In genomic region chr3:193863657-193864323, GRCh38 we compare ENCODE assay signal across 20 cellular contexts.
A peak's percentile ranks its signal among the peaks of the same experiment; 100 is the strongest.
DNase-seq lines count a peak whose midpoint lies in the region; ATAC-seq and TF ChIP-seq lines count a peak whose summit lies in the region.
"Had no signal": no experiment of that assay in that cellular context is flagged by ENCODE, and none has a peak within 500 bp of the region (broad histone marks: within the 10 kb centered on the region; RNA-seq: fewer than 3 reads in every experiment).

No MANE protein-coding gene starts in this region.

- H3K79me1 ChIP-seq in neuronal stem cell (ENCODE audit: low read depth, low read length): no peaks in the 10 kb centered on the region

- H2BK12ac ChIP-seq in neuronal stem cell (ENCODE audit: low read length): no peak overlapping the region

- no peak overlapping the region for H2AK5ac ChIP-seq in neuronal stem cell (ENCODE audit: low read depth, low read length)

- H4K8ac ChIP-seq in neuronal stem cell (ENCODE audit: low read depth, low read length): no peak overlapping the region

- no peak overlapping the region for H3K27ac Mint-ChIP-seq in WTC11
- H3K27ac Mint-ChIP-seq: activated CD4-positive, alpha-beta T cell treated with anti-CD3 and anti-CD28 coated beads, Interleukin-2, amount 10 ng/mL, durations not matched to agents 24 days and 14 days; activated naive CD8-positive, alpha-beta T cell treated with anti-CD3 and anti-CD28 coated beads for 36 hours; activated T-helper 17 cell treated with anti-CD3 and anti-CD28 coated beads, Interleukin-2, amount 50 U/mL, for 72 hours; endodermal cell; neural progenitor cell had no signal

- no peak for DNase-seq in WTC11 (ENCODE audit: low spot score)
- peak; percentile 73 for DNase-seq in left ventricle myocardium superior
- no peak for DNase-seq in spleen
- DNase-seq in D341Med (ENCODE audit: low spot score): no peak
- no peak for DNase-seq in NOMO-1 treated with dmso at 0.1 percent for 144 hours (lab: John Stamatoyannopoulos, UW; ENCODE audit: unreplicated experiment)
- no peak for DNase-seq in activated CD4-positive, alpha-beta T cell treated with anti-CD3 and anti-CD28 coated beads for 1 hour
- no peak for DNase-seq in neuronal stem cell (ENCODE audit: low spot score)
- DNase-seq: activated CD4-positive, alpha-beta T cell treated with anti-CD3 and anti-CD28 coated beads, Interleukin-2, amount 10 ng/mL, durations not matched to agents 24 days and 14 days; activated naive CD8-positive, alpha-beta T cell treated with anti-CD3 and anti-CD28 coated beads for 36 hours; colonic mucosa; endodermal cell; H7; left lung; mucosa of descending colon; NCI-H1417; NCI-H524; stimulated activated CD4-positive, alpha-beta T cell treated with anti-CD3 and anti-CD28 coated beads, Interleukin-12 subunit alpha, Interleukin-12 subunit beta, amount 100 ng/mL, for 4 hours had no signal

- H3K14ac ChIP-seq in neuronal stem cell (ENCODE audit: low read length): no peak overlapping the region

- no peak overlapping the region for H3K4me3 Mint-ChIP-seq in WTC11
- H3K4me3 Mint-ChIP-seq: activated CD4-positive, alpha-beta T cell treated with anti-CD3 and anti-CD28 coated beads, Interleukin-2, amount 10 ng/mL, durations not matched to agents 24 days and 14 days; activated naive CD8-positive, alpha-beta T cell treated with anti-CD3 and anti-CD28 coated beads for 36 hours; activated T-helper 17 cell treated with anti-CD3 and anti-CD28 coated beads, Interleukin-2, amount 50 U/mL, for 72 hours; endodermal cell; neural progenitor cell had no signal

- no peak overlapping the region for H3K9ac ChIP-seq in neuronal stem cell (ENCODE audit: low read depth, low read length, poor library complexity)
- H3K9ac ChIP-seq: neural progenitor cell had no signal

- POLR2A ChIA-PET in WTC11 (lab: Charles Lee): no interaction called here

- no peak for TF ChIP-seq CTCF in C4-2B (conservative IDR thresholded peaks at IDR 0.05)
- no peak for TF ChIP-seq CTCF in WTC11 (IDR thresholded peaks at IDR 0.05)
- TF ChIP-seq CTCF in spleen (IDR thresholded peaks at IDR 0.05 in 8 of 11, conservative IDR thresholded peaks at IDR 0.05 in 3 of 11): no peak

- no peak overlapping the region for H3K4me2 ChIP-seq in neuronal stem cell (ENCODE audit: insufficient read depth, low read length, poor library complexity, severe bottlenecking)
- H3K4me2 ChIP-seq: neural progenitor cell had no signal

- no peak overlapping the region for H3K4ac ChIP-seq in neuronal stem cell (ENCODE audit: low read length)

- no peaks in the 10 kb centered on the region for H3K36me3 Mint-ChIP-seq in WTC11
- H3K36me3 Mint-ChIP-seq: activated naive CD8-positive, alpha-beta T cell treated with anti-CD3 and anti-CD28 coated beads for 36 hours; neural progenitor cell had no signal

- H3K4me1 Mint-ChIP-seq in WTC11: peaks cover 18% of the 10 kb centered on the region
- H3K4me1 Mint-ChIP-seq: activated CD4-positive, alpha-beta T cell treated with anti-CD3 and anti-CD28 coated beads, Interleukin-2, amount 10 ng/mL, durations not matched to agents 24 days and 14 days; activated naive CD8-positive, alpha-beta T cell treated with anti-CD3 and anti-CD28 coated beads for 36 hours; activated T-helper 17 cell treated with anti-CD3 and anti-CD28 coated beads, Interleukin-2, amount 50 U/mL, for 72 hours had no signal

- H3K18ac ChIP-seq in neuronal stem cell (ENCODE audit: low read length): no peak overlapping the region

- intact Hi-C loops in left ventricle myocardium superior (cut with micrococcal nuclease): no loop called here
- intact Hi-C loops in spleen (cut with DNase I; ENCODE audit: low total_unique reads): no loop called here

- H3K4me3 ChIP-seq in spleen: no peak overlapping the region
- no peak overlapping the region for H3K4me3 ChIP-seq in neuronal stem cell (ENCODE audit: low read length in 2 of 2)
- H3K4me3 ChIP-seq: colonic mucosa, left lung, mucosa of descending colon, neural progenitor cell had no signal

- no peak overlapping the region for H2BK120ac ChIP-seq in neuronal stem cell (ENCODE audit: low read depth, low read length)

- H4K91ac ChIP-seq in neuronal stem cell (ENCODE audit: low read depth, low read length, poor library complexity): no peak overlapping the region

- ATAC-seq in WTC11 (peak; percentile 53), left ventricle myocardium superior (peak; percentile 92)
- ATAC-seq: activated T-helper 17 cell treated with anti-CD3 and anti-CD28 coated beads, Interleukin-2, amount 50 U/mL, for 72 hours; left lung; mucosa of descending colon had no signal

- no peaks in the 10 kb centered on the region for H3K9me3 ChIP-seq in spleen
- H3K9me3 ChIP-seq in neuronal stem cell (replicated peaks in 1 of 2; ENCODE audit: control insufficient read depth in 2 of 2, insufficient read depth in 1 of 2, low read depth in 1 of 2, low read length in 2 of 2): peaks cover 0 to 2% of the 10 kb centered on the region in 2 donors
- H3K9me3 ChIP-seq: colonic mucosa, left lung, mucosa of descending colon had no signal

- H3K9me3 Mint-ChIP-seq in WTC11: no peaks in the 10 kb centered on the region
- H3K9me3 Mint-ChIP-seq: activated CD4-positive, alpha-beta T cell treated with anti-CD3 and anti-CD28 coated beads, Interleukin-2, amount 10 ng/mL, durations not matched to agents 24 days and 14 days; activated naive CD8-positive, alpha-beta T cell treated with anti-CD3 and anti-CD28 coated beads for 36 hours; activated T-helper 17 cell treated with anti-CD3 and anti-CD28 coated beads, Interleukin-2, amount 50 U/mL, for 72 hours; endodermal cell; neural progenitor cell had no signal

- TF ChIP-seq POLR2A in spleen (IDR thresholded peaks at IDR 0.05): no peak

- CTCF ChIA-PET in WTC11 (lab: Charles Lee): interaction anchor here (0.6 to 1.2 kb wide), 2 partner anchors 9 to 452 kb away, joined by 3 to 4 read pairs; no protein-coding TSS in a partner anchor

- H2BK5ac ChIP-seq in neuronal stem cell (ENCODE audit: low read length): no peak overlapping the region

- H2BK15ac ChIP-seq in neuronal stem cell (ENCODE audit: low read length): no peak overlapping the region

- WGBS in spleen, 5 donors: 71 to 88% (median 82%) methylated on average over 9 of the region's 9 CpGs
- no CpG with 5 or more reads among the region's 9 CpGs for WGBS in neuronal stem cell (ENCODE audit: extremely low coverage in 2 of 2, insufficient read length in 2 of 2, insufficient replicate concordance in 1 of 2), 2 donors

- H3K27me3 ChIP-seq in spleen (replicated peaks in 1 of 7) (no peaks in the 10 kb centered on the region), neuronal stem cell (ENCODE audit: control insufficient read depth in 3 of 3, insufficient read depth in 3 of 3, low read depth in 1 of 3, low read length in 3 of 3) (no peaks in the 10 kb centered on the region)
- H3K27me3 ChIP-seq: colonic mucosa, left lung had no signal

- no peak overlapping the region for H2AFZ ChIP-seq in neuronal stem cell (ENCODE audit: low read length)
- H2AFZ ChIP-seq: neural progenitor cell had no signal

- H3K36me3 ChIP-seq in spleen (no peaks in the 10 kb centered on the region), neuronal stem cell (replicated peaks in 1 of 2; ENCODE audit: control insufficient read depth in 2 of 2, insufficient read depth in 2 of 2, low read length in 2 of 2) (no peaks in the 10 kb centered on the region)
- H3K36me3 ChIP-seq: colonic mucosa, left lung, neural progenitor cell had no signal

- H3K4me1 ChIP-seq in spleen (peaks cover 7 to 56% (median 35%) of the 10 kb centered on the region in 6 donors), neuronal stem cell (ENCODE audit: control insufficient read depth in 2 of 2, insufficient read depth in 1 of 2, low read depth in 1 of 2, low read length in 2 of 2) (peaks cover 4 to 9% of the 10 kb centered on the region in 2 donors)
- H3K4me1 ChIP-seq: colonic mucosa had no signal

- H3K27me3 Mint-ChIP-seq in WTC11 (ENCODE audit: low read depth): peaks cover 23% of the 10 kb centered on the region
- H3K27me3 Mint-ChIP-seq: activated naive CD8-positive, alpha-beta T cell treated with anti-CD3 and anti-CD28 coated beads for 36 hours had no signal

- H3K27ac ChIP-seq in C4-2B: peak overlapping the region; percentile 6; the same call in 1 of the 2 replicates
- H3K27ac ChIP-seq in spleen: peak overlapping the region in 5 of 8 donors; percentile 8 to 70 (median 51)
- no peak overlapping the region for H3K27ac ChIP-seq in neuronal stem cell (replicated peaks; ENCODE audit: low read length)
- H3K27ac ChIP-seq: colonic mucosa, left lung, neural progenitor cell had no signal

- no peak overlapping the region for H3K23ac ChIP-seq in neuronal stem cell (ENCODE audit: low read depth, low read length, poor library complexity)

TF ChIP-seq in WTC11, 78 proteins besides CTCF, POLR2A, EP300 and RAD21 (continues in another document):
- TF ChIP-seq, protein P1, sequence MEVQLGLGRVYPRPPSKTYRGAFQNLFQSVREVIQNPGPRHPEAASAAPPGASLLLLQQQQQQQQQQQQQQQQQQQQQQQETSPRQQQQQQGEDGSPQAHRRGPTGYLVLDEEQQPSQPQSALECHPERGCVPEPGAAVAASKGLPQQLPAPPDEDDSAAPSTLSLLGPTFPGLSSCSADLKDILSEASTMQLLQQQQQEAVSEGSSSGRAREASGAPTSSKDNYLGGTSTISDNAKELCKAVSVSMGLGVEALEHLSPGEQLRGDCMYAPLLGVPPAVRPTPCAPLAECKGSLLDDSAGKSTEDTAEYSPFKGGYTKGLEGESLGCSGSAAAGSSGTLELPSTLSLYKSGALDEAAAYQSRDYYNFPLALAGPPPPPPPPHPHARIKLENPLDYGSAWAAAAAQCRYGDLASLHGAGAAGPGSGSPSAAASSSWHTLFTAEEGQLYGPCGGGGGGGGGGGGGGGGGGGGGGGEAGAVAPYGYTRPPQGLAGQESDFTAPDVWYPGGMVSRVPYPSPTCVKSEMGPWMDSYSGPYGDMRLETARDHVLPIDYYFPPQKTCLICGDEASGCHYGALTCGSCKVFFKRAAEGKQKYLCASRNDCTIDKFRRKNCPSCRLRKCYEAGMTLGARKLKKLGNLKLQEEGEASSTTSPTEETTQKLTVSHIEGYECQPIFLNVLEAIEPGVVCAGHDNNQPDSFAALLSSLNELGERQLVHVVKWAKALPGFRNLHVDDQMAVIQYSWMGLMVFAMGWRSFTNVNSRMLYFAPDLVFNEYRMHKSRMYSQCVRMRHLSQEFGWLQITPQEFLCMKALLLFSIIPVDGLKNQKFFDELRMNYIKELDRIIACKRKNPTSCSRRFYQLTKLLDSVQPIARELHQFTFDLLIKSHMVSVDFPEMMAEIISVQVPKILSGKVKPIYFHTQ (CRISPR knock-in tag; IDR thresholded peaks at IDR 0.05): no peak
- TF ChIP-seq ZNF671 (CRISPR knock-in tag; IDR thresholded peaks at IDR 0.05): no peak
